Comparison of ENCODE assay signal across 21 cellular contexts in the genomic region with DNA sequence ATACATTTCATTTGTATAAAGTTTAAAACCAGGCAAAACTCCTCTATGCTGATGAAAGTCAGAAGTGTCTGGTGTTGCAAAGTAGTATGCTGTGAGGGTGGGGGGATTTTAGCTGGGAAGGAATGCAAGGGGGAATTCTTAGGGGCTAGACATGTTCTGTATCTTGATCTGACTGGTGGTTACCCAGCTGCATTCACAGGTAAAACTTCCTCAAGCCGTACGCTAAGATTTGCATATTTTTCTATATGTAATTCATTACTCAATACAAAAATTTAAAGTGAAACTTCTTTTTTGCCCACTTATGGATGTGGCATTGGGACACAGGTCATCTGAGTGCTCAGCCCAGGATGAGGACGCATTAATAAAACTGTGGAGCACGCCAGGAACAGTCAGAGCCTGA.
DNase-seq lines count a peak whose midpoint lies in the region; ATAC-seq, FAIRE-seq and TF ChIP-seq lines count a peak whose summit lies in the region.
"Had no signal": no experiment of that assay in that cellular context is flagged by ENCODE, and none has a peak within 500 bp of the region (broad histone marks: within the 10 kb centered on the region; RNA-seq: fewer than 3 reads in every experiment).

No MANE protein-coding gene starts in this region.

- intact Hi-C loops in pancreas (cut with DNase I) (no loop called here), right lobe of liver (cut with DNase I) (no loop called here)

- H3K4me3 ChIP-seq in pancreas: no peak overlapping the region
- H3K4me3 ChIP-seq in right lobe of liver: no peak overlapping the region

- no peak for TF ChIP-seq CTCF in pancreas (IDR thresholded peaks at IDR 0.05)
- TF ChIP-seq CTCF in right lobe of liver (IDR thresholded peaks at IDR 0.05): no peak

- WGBS in pancreas, 2 donors: 56 to 68% methylated on average over 4 of the region's 4 CpGs
- 48% methylated on average over 3 of the region's 4 CpGs for WGBS in right lobe of liver (ENCODE audit: insufficient coverage, low coverage, low lambda C conversion rate, missing lambda C conversion rate)

- H3K4me1 ChIP-seq in pancreas (no peaks in the 10 kb centered on the region), right lobe of liver (no peaks in the 10 kb centered on the region)

- FAIRE-seq in pancreas (lab: Jason Lieb, UNC): no peak
- FAIRE-seq: astrocyte, GM12891 had no signal

- H3K36me3 ChIP-seq in pancreas (no peaks in the 10 kb centered on the region), right lobe of liver (no peaks in the 10 kb centered on the region)

- H3K27ac ChIP-seq in pancreas (no peak overlapping the region), right lobe of liver (no peak overlapping the region)

- peak; percentile 38 for DNase-seq in left kidney (ENCODE audit: low read depth, low spot score)
- no peak for DNase-seq in pancreas
- DNase-seq in right lobe of liver: no peak
- DNase-seq in SHP77 (lab: John Stamatoyannopoulos, UW): no peak
- DNase-seq: activated CD4-positive, alpha-beta T cell treated with anti-CD3 and anti-CD28 coated beads for 36 hours; activated CD8-positive, alpha-beta memory T cell treated with anti-CD3 and anti-CD28 coated beads, Interleukin-2, amount 10 ng/mL, durations not matched to agents 7 days and 5 days; CD4-positive, CD25-positive, alpha-beta regulatory T cell; DMS153; effector CD8-positive, alpha-beta T cell; GDM1; GOT3; IMR-90; left cardiac atrium; NCI-H1417 treated with DMSO at 0.1 percent for 48 hours; stimulated activated CD4-positive, alpha-beta T cell treated with anti-CD3 and anti-CD28 coated beads, Interleukin-4, amount 100 ng/mL, for 4 hours had no signal

- peak; percentile 78 for ATAC-seq in GM18868 (IDR thresholded peaks at IDR 0.05; ENCODE audit: unreplicated experiment)
- ATAC-seq in HG02678 (IDR thresholded peaks at IDR 0.05; ENCODE audit: unreplicated experiment): peak; percentile 49
- ATAC-seq in HG03565 (IDR thresholded peaks at IDR 0.05; ENCODE audit: unreplicated experiment): peak; percentile 59
- no peak for ATAC-seq in pancreas
- ATAC-seq in right lobe of liver: no peak
- ATAC-seq in GM21528 (IDR thresholded peaks at IDR 0.05; ENCODE audit: low FRiP score, unreplicated experiment): no peak
- ATAC-seq: activated CD4-positive, alpha-beta T cell treated with anti-CD3 and anti-CD28 coated beads for 36 hours; activated CD8-positive, alpha-beta memory T cell treated with anti-CD3 and anti-CD28 coated beads, Interleukin-2, amount 10 ng/mL, durations not matched to agents 7 days and 5 days; left cardiac atrium had no signal

- no peaks in the 10 kb centered on the region for H3K27me3 ChIP-seq in pancreas
- no peaks in the 10 kb centered on the region for H3K27me3 ChIP-seq in right lobe of liver

- H3K9me3 ChIP-seq in pancreas (no peaks in the 10 kb centered on the region), right lobe of liver (no peaks in the 10 kb centered on the region)

- no peak for TF ChIP-seq POLR2A in right lobe of liver (IDR thresholded peaks at IDR 0.05)

Comparison
In these comparisons a context has a peak if more than half of its experiments do, and no peak if none do; other contexts are left out.
1. ATAC-seq: peak in GM18868 (single experiment), HG02678 (single experiment) and HG03565 (single experiment); none in pancreas (0 of 4), right lobe of liver (0 of 4) and GM21528 (single experiment).